In genomic region chr10:133196221-133196920, GRCh38 we compare ENCODE assay signal across 1 cellular context.
TF ChIP-seq lines count a peak whose summit lies in the region.

No MANE protein-coding gene starts in this region.

TF ChIP-seq in GM23338, 12 proteins besides CTCF, POLR2A, EP300 and RAD21 (continued from another document):
- TF ChIP-seq ZNF462 (CRISPR knock-in tag; IDR thresholded peaks at IDR 0.05) (no peak), JUNB (IDR thresholded peaks at IDR 0.05; ENCODE audit: unreplicated experiment) (no peak), EZH2phosphoT487 (IDR thresholded peaks at IDR 0.05; ENCODE audit: unreplicated experiment) (no peak), ZNF114 (CRISPR knock-in tag; IDR thresholded peaks at IDR 0.05) (no peak), EZH2 (IDR thresholded peaks at IDR 0.05; ENCODE audit: low read depth, unreplicated experiment) (no peak), CREB1 (CRISPR knock-in tag; IDR thresholded peaks at IDR 0.05; ENCODE audit: low read depth) (no peak), ETS1 (IDR thresholded peaks at IDR 0.05) (no peak), POLR2AphosphoS5 (IDR thresholded peaks at IDR 0.05; ENCODE audit: low read depth) (no peak), STAT1 (IDR thresholded peaks at IDR 0.05; ENCODE audit: unreplicated experiment) (no peak), NANOG (IDR thresholded peaks at IDR 0.05; ENCODE audit: borderline replicate concordance) (no peak), ZNF331 (CRISPR knock-in tag; IDR thresholded peaks at IDR 0.05; ENCODE audit: low read depth) (no peak)
TF ChIP-seq in GM23338: peak in this region for 0.
